ENCODE assay signal across 8 cellular contexts in the genomic region with DNA sequence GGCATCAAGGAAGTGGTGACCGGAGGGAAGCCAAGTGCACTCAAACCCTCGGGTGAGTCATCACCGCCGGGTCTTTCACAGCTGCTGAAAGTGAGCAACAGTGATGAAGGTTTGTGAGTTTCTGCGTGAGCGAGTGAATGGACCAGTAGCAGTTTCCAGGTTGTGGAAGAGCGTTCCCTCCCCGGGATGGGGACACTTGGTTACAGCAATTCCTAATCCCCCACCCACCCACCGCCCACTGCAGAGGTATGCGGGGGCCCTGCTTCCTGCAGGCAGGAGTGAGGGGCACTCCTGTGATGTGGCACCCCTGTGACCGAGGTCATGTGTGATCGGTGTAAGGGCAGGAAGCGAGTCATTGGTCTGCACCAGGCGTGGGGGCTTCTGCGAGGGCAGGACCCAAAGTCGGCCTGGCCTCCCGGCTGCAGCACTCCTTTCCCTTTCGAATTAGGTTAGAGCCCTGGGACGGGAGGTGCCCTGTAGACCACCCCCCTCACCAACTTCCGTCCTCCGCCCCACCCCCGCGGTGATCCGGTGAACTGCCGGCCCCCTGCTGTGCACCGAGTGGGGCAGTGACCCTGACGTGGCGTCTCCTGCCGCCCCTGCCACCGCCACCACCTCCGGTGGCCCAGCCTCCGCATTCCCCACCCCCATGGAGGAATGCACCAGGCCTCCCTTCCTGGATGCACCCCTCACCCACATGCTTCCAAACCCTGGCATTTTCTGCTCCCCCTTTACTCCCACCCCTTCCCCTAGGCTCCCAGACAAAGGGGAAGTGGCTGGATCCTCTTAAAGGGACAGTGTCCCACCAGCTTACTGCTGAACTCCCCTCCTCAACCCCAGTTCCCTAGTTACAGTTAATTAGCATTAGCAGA. TPM values are rescaled to one million over a fixed set of nuclear protein-coding genes. Genes with fewer than 3 reads are reported as not detected.
DNase-seq lines count a peak whose midpoint lies in the region; ATAC-seq lines count a peak whose summit lies in the region.

No MANE protein-coding gene starts in this region.

- peaks cover 22% of the 10 kb centered on the region for H3K4me1 Mint-ChIP-seq in activated naive CD8-positive, alpha-beta T cell treated with anti-CD3 and anti-CD28 coated beads, Interleukin-2, amount 10 ng/mL, durations not matched to agents 7 days and 5 days

- no peak overlapping the region for H2AFZ ChIP-seq in ACC112 (ENCODE audit: low read length, unreplicated experiment)

- H3K27me3 ChIP-seq in ACC112 (ENCODE audit: insufficient read depth, low read length) = no peaks in the 10 kb centered on the region
- H3K27me3 ChIP-seq in aorta (ENCODE audit: control insufficient read depth in 1 of 2, insufficient read depth in 2 of 2, low read length in 1 of 2) = no peaks in the 10 kb centered on the region

- peaks cover 3% of the 10 kb centered on the region for H3K9me3 Mint-ChIP-seq in activated naive CD8-positive, alpha-beta T cell treated with anti-CD3 and anti-CD28 coated beads, Interleukin-2, amount 10 ng/mL, durations not matched to agents 7 days and 5 days

- intact Hi-C loops in left ventricle myocardium superior (cut with micrococcal nuclease) = no loop called here
- intact Hi-C loops in aorta (cut with DNase I) = loop anchor here in 1 of 2 donors (1.0 kb wide), 1 partner anchor 26 kb away; no protein-coding TSS in a partner anchor

- peak overlapping the region; percentile 91 for H3K4me3 Mint-ChIP-seq in activated naive CD8-positive, alpha-beta T cell treated with anti-CD3 and anti-CD28 coated beads, Interleukin-2, amount 10 ng/mL, durations not matched to agents 7 days and 5 days

- H3K27me3 Mint-ChIP-seq in activated naive CD8-positive, alpha-beta T cell treated with anti-CD3 and anti-CD28 coated beads, Interleukin-2, amount 10 ng/mL, durations not matched to agents 7 days and 5 days = no peaks in the 10 kb centered on the region

- DNase-seq in SKM-1 (lab: John Stamatoyannopoulos, UW; ENCODE audit: unreplicated experiment) (peak; percentile 75), left ventricle myocardium superior (peak; percentile 78), renal cortical epithelial cell (ENCODE audit: low read depth) (peak; percentile 89), aorta (peak; percentile 92)
- peak; percentile 79 for DNase-seq in activated naive CD8-positive, alpha-beta T cell treated with anti-CD3 and anti-CD28 coated beads, Interleukin-2, amount 10 ng/mL, durations not matched to agents 7 days and 5 days

- peak overlapping the region; percentile 59 for H3K27ac ChIP-seq in ACC112 (ENCODE audit: low read depth, low read length)
- no peak overlapping the region for H3K27ac ChIP-seq in aorta (ENCODE audit: low read depth in 1 of 2, low read length in 2 of 2)

- WGBS in aorta, 2 donors = 0 to 3% methylated on average over 31 to 32 of the region's 32 CpGs

- H3K79me2 ChIP-seq in ACC112 (ENCODE audit: control insufficient read depth, insufficient read depth, low read length, unreplicated experiment) = peaks cover 7% of the 10 kb centered on the region

- peaks cover 16% of the 10 kb centered on the region for H3K36me3 ChIP-seq in ACC112 (ENCODE audit: insufficient read depth, low read length)
- H3K36me3 ChIP-seq in aorta (ENCODE audit: control insufficient read depth in 1 of 2, insufficient read depth in 2 of 2, low read length in 1 of 2) = no peaks in the 10 kb centered on the region

- H3K9me3 ChIP-seq in aorta (ENCODE audit: control insufficient read depth, low read length) = no peaks in the 10 kb centered on the region

- ATAC-seq in GM18868 (IDR thresholded peaks at IDR 0.05; ENCODE audit: unreplicated experiment) = peak; percentile 59
- peak; percentile 46 for ATAC-seq in HG03196 (IDR thresholded peaks at IDR 0.05; ENCODE audit: unreplicated experiment)
- peak; percentile 83 for ATAC-seq in activated naive CD8-positive, alpha-beta T cell treated with anti-CD3 and anti-CD28 coated beads, Interleukin-2, amount 10 ng/mL, durations not matched to agents 7 days and 5 days (ENCODE audit: low read depth)
- ATAC-seq in left ventricle myocardium superior = peak; percentile 77
- ATAC-seq in aorta (ENCODE audit: low FRiP score) = peak; percentile 77

- POLR2A ChIA-PET in activated naive CD8-positive, alpha-beta T cell treated with anti-CD3 and anti-CD28 coated beads, Interleukin-2, amount 10 ng/mL, durations not matched to agents 7 days and 5 days (lab: Charles Lee) = interaction anchor here (0.5 to 4.0 kb wide), 5 partner anchors 9 to 562 kb away, joined by 3 to 49 read pairs (median 6); partner anchors contain the start of genes EIF4H and LIMK1

- H3K4me3 ChIP-seq in ACC112 (ENCODE audit: low read depth, low read length) (peak overlapping the region; percentile 58), aorta (ENCODE audit: low read length in 2 of 2) (peak overlapping the region; percentile 2 to 18)

- H3K36me3 Mint-ChIP-seq in activated naive CD8-positive, alpha-beta T cell treated with anti-CD3 and anti-CD28 coated beads, Interleukin-2, amount 10 ng/mL, durations not matched to agents 7 days and 5 days = peaks cover 17% of the 10 kb centered on the region

- H3K27ac Mint-ChIP-seq in activated naive CD8-positive, alpha-beta T cell treated with anti-CD3 and anti-CD28 coated beads, Interleukin-2, amount 10 ng/mL, durations not matched to agents 7 days and 5 days = peak overlapping the region; percentile 97

- H3K4me1 ChIP-seq in ACC112 (ENCODE audit: control insufficient read depth, insufficient read depth, low read length, unreplicated experiment) (peaks cover 37% of the 10 kb centered on the region), aorta (ENCODE audit: control insufficient read depth in 1 of 2, insufficient read depth in 2 of 2, low read length in 2 of 2) (no peaks in the 10 kb centered on the region)

RNA-seq across cellular contexts. Expression of gene LIMK1, which starts 10.9 kb away (rescaled TPM):
- 10 to 100 TPM; 33.3 to 36.2 TPM for total RNA-seq in activated naive CD8-positive, alpha-beta T cell treated with anti-CD3 and anti-CD28 coated beads, Interleukin-2, amount 10 ng/mL, durations not matched to agents 7 days and 5 days
- total RNA-seq in left ventricle myocardium superior (9.4 TPM), renal cortical epithelial cell (40.8 and 69.2 TPM in 2 replicates), aorta (10 to 100 TPM; 14.7 to 18.9 TPM)
- 1 to 10 TPM; 6.1 to 8.4 TPM for polyA plus RNA-seq in aorta
